27 cellular contexts compared by ENCODE assay signal in the genomic region with DNA sequence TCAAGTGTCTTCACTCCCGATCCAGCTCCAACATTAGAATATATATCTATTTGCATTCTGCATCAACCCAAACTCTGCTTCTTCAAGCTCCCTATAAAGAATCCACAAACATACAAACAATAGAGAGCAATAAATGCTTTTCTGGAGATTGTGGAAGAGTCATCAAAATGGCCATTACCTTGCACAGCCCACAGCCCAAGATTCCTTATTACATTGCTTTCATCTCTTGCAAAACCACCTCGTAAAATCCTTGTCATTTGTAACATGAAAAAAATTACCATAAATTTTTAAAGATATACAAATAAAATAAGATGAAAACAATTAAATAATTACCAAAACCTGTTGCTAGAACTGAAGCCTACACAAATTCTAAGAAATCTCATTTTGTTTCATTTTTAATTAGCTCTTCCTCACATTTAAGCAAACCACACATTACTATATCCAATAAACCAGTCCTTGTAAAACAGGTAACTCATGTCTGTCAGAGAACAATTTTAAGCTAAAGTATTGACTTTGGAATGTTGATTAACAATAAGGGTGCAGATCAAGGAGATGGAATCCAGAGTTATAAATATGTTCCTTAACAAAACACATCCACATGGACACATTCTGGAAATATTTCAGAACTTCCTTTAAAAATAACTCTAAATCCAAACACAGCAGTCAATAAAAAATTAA. TPM values are rescaled to one million over a fixed set of nuclear protein-coding genes. Genes with fewer than 3 reads are reported as not detected.
DNase-seq lines count a peak whose midpoint lies in the region; ATAC-seq, FAIRE-seq and TF ChIP-seq lines count a peak whose summit lies in the region.
"Had no signal": no experiment of that assay in that cellular context is flagged by ENCODE, and none has a peak within 500 bp of the region (broad histone marks: within the 10 kb centered on the region; RNA-seq: fewer than 3 reads in every experiment).

No MANE protein-coding gene starts in this region.

- H3K36me3 ChIP-seq in OCI-LY1 (ENCODE audit: insufficient read depth, low read length) (no peaks in the 10 kb centered on the region), keratinocyte (ENCODE audit: control insufficient read depth in 2 of 2, extremely low read depth in 1 of 2, insufficient read depth in 2 of 2, low read length in 2 of 2) (no peaks in the 10 kb centered on the region), GM23248 (ENCODE audit: low read depth) (no peaks in the 10 kb centered on the region), sigmoid colon (no peaks in the 10 kb centered on the region), prostate gland (no peaks in the 10 kb centered on the region)
- H3K36me3 ChIP-seq: BLaER1 treated with 17β-estradiol and CSF1 and Interleukin-3, amounts not matched to agents 10 nM and 100 nM had no signal

- H3K4me3 Mint-ChIP-seq in Calu3 (ENCODE audit: low read depth, unreplicated experiment) = no peak overlapping the region
- H3K4me3 Mint-ChIP-seq: CD4-positive, alpha-beta memory T cell; IgD-negative memory B cell had no signal

- H3K9me3 Mint-ChIP-seq in Calu3 (ENCODE audit: low read depth, unreplicated experiment) = no peaks in the 10 kb centered on the region
- H3K9me3 Mint-ChIP-seq: CD4-positive, alpha-beta memory T cell; IgD-negative memory B cell had no signal

- no peak overlapping the region for H3K9ac ChIP-seq in OCI-LY1 (ENCODE audit: low read length)
- no peak overlapping the region for H3K9ac ChIP-seq in keratinocyte (ENCODE audit: control insufficient read depth, extremely low read depth, insufficient read depth, low read length)
- no peak overlapping the region for H3K9ac ChIP-seq in GM23248
- H3K9ac ChIP-seq: BLaER1 treated with 17β-estradiol and CSF1 and Interleukin-3, amounts not matched to agents 10 nM and 100 nM had no signal

- 43 to 44% methylated on average over 2 of the region's 2 CpGs for WGBS in GM23248 (ENCODE audit: low coverage in 1 of 2, low lambda C conversion rate in 2 of 2, missing lambda C conversion rate in 2 of 2), 2 experiments
- WGBS in sigmoid colon, 2 donors = 83 to 84% methylated on average over 2 of the region's 2 CpGs
- 55% methylated on average over 2 of the region's 2 CpGs for WGBS in prostate gland

- TSS peak; percentile 82 for BruUV-seq in Calu3 (replicated peaks; lab: Mats Ljungman, UMichigan)

- dilution Hi-C loops in keratinocyte (cut with MboI; ENCODE audit: extremely low pct_ligation_motif_present, low sequenced_read_pairs) = no loop called here

- peaks cover 25% of the 10 kb centered on the region for H3K4me1 Mint-ChIP-seq in Calu3 (ENCODE audit: low read depth, unreplicated experiment)
- H3K4me1 Mint-ChIP-seq: CD4-positive, alpha-beta memory T cell had no signal

- in situ Hi-C loops in GM23248 (cut with MboI) = no loop called here

- H3K4me1 ChIP-seq in OCI-LY1 (ENCODE audit: insufficient read depth, low read length, severe bottlenecking) (peaks cover 20% of the 10 kb centered on the region), keratinocyte (ENCODE audit: control insufficient read depth, extremely low read depth, insufficient read depth, low read length) (peaks cover 12% of the 10 kb centered on the region), GM23248 (ENCODE audit: insufficient read depth) (no peaks in the 10 kb centered on the region), sigmoid colon (peaks cover 0 to 11% (median 4%) of the 10 kb centered on the region in 4 donors), prostate gland (replicated peaks) (no peaks in the 10 kb centered on the region)
- H3K4me1 ChIP-seq: Caco-2 had no signal

- no peak for DNase-seq in Calu3
- no peak for DNase-seq in keratinocyte (ENCODE audit: low read depth, low spot score)
- no peak for DNase-seq in GM23248
- DNase-seq in sigmoid colon = no peak
- DNase-seq in prostate gland (ENCODE audit: low spot score) = no peak
- DNase-seq: 8988T; CD4-positive, alpha-beta memory T cell; DMS153; Karpas-422; NCI-H1092 treated with DMSO at 0.1 percent for 48 hours; NCI-H1436 treated with DMSO at 0.1 percent for 48 hours; NCI-H1930; NCI-H2227 treated with DMSO at 0.1 percent for 48 hours; NCI-H510A treated with DMSO at 0.1 percent for 48 hours; NCI-H774; SHP77 had no signal

- H3K9me2 ChIP-seq in OCI-LY1 (ENCODE audit: low read depth, low read length) = no peaks in the 10 kb centered on the region
- no peaks in the 10 kb centered on the region for H3K9me2 ChIP-seq in GM23248 (ENCODE audit: insufficient read depth)

- no peak overlapping the region for H2AFZ ChIP-seq in OCI-LY1 (ENCODE audit: low read length)
- no peak overlapping the region for H2AFZ ChIP-seq in keratinocyte (ENCODE audit: control insufficient read depth, low read length)
- H2AFZ ChIP-seq in GM23248 = no peak overlapping the region

- intact Hi-C loops in Calu3 (cut with micrococcal nuclease; ENCODE audit: unreplicated experiment) = no loop called here
- intact Hi-C loops in sigmoid colon (cut with DNase I) = no loop called here
- intact Hi-C loops in prostate gland (cut with DNase I) = no loop called here

- H3K9me1 ChIP-seq in keratinocyte (ENCODE audit: control insufficient read depth, extremely low read depth, insufficient read depth, low read length) = no peaks in the 10 kb centered on the region

- H3K27ac Mint-ChIP-seq in Calu3 (ENCODE audit: unreplicated experiment) = peak overlapping the region; percentile 87
- H3K27ac Mint-ChIP-seq: CD4-positive, alpha-beta memory T cell had no signal

- peak overlapping the region; percentile 82 for H3K27ac ChIP-seq in OCI-LY1 (ENCODE audit: low read depth, low read length, poor library complexity, severe bottlenecking)
- peak overlapping the region; percentile 43 for H3K27ac ChIP-seq in keratinocyte (ENCODE audit: control insufficient read depth, insufficient read depth, low read length)
- no peak overlapping the region for H3K27ac ChIP-seq in GM23248
- no peak overlapping the region for H3K27ac ChIP-seq in sigmoid colon
- no peak overlapping the region for H3K27ac ChIP-seq in prostate gland

- H3K4me3 ChIP-seq in OCI-LY1 (ENCODE audit: low read depth, low read length, poor library complexity, severe bottlenecking) (no peak overlapping the region), keratinocyte (ENCODE audit: control insufficient read depth in 2 of 3, extremely low read depth in 1 of 3, insufficient read depth in 2 of 3, low read depth in 1 of 3, low read length in 3 of 3) (no peak overlapping the region), GM23248 (no peak overlapping the region), sigmoid colon (no peak overlapping the region), prostate gland (no peak overlapping the region)
- H3K4me3 ChIP-seq: BLaER1 treated with 17β-estradiol and CSF1 and Interleukin-3, amounts not matched to agents 10 nM and 100 nM had no signal

- H3K79me2 ChIP-seq in OCI-LY1 (ENCODE audit: insufficient read depth, low read length) = no peaks in the 10 kb centered on the region
- no peaks in the 10 kb centered on the region for H3K79me2 ChIP-seq in keratinocyte (ENCODE audit: control insufficient read depth, insufficient read depth, low read length)
- H3K79me2 ChIP-seq in GM23248 (ENCODE audit: insufficient read depth) = no peaks in the 10 kb centered on the region

- no peak for TF ChIP-seq POLR2A in sigmoid colon (IDR thresholded peaks at IDR 0.05)
- TF ChIP-seq POLR2A in prostate gland (IDR thresholded peaks at IDR 0.05) = no peak

- no peak for ATAC-seq in HG02885 (IDR thresholded peaks at IDR 0.05; ENCODE audit: poor library complexity, unreplicated experiment)

- no peak for TF ChIP-seq CTCF in Calu3 (IDR thresholded peaks at IDR 0.05; ENCODE audit: unreplicated experiment)
- no peak for TF ChIP-seq CTCF in OCI-LY1 (IDR thresholded peaks at IDR 0.05; ENCODE audit: low read length)
- no peak for TF ChIP-seq CTCF in keratinocyte (optimal IDR thresholded peaks at IDR 0.05 in 1 of 3, IDR thresholded peaks at IDR 0.05 in 1 of 3, conservative IDR thresholded peaks at IDR 0.05 in 1 of 3; ENCODE audit: extremely low read depth in 1 of 3, insufficient read depth in 2 of 3, low read length in 3 of 3)
- TF ChIP-seq CTCF in sigmoid colon (IDR thresholded peaks at IDR 0.05) = no peak
- TF ChIP-seq CTCF in prostate gland (IDR thresholded peaks at IDR 0.05) = no peak

- H3K9me3 ChIP-seq in OCI-LY1 (ENCODE audit: low read length) = no peaks in the 10 kb centered on the region
- H3K9me3 ChIP-seq in keratinocyte (ENCODE audit: control insufficient read depth, low read depth, low read length) = no peaks in the 10 kb centered on the region
- H3K9me3 ChIP-seq in GM23248 (ENCODE audit: low read depth) = no peaks in the 10 kb centered on the region
- H3K9me3 ChIP-seq in sigmoid colon = no peaks in the 10 kb centered on the region
- H3K9me3 ChIP-seq in prostate gland = no peaks in the 10 kb centered on the region
- H3K9me3 ChIP-seq: BLaER1 treated with 17β-estradiol and CSF1 and Interleukin-3, amounts not matched to agents 10 nM and 100 nM; Caco-2 had no signal

- peak; percentile 31 for FAIRE-seq in endometrium (lab: Jason Lieb, UNC)
- FAIRE-seq in keratinocyte (lab: Jason Lieb, UNC) = no peak
- FAIRE-seq: GM12891, H1 had no signal

- H3K27me3 ChIP-seq in OCI-LY1 (ENCODE audit: insufficient read depth, low read length) (no peaks in the 10 kb centered on the region), keratinocyte (ENCODE audit: control insufficient read depth, extremely low read depth, insufficient read depth, low read length) (no peaks in the 10 kb centered on the region), GM23248 (replicated peaks; ENCODE audit: insufficient read depth) (no peaks in the 10 kb centered on the region), sigmoid colon (no peaks in the 10 kb centered on the region), prostate gland (replicated peaks; ENCODE audit: insufficient read depth) (no peaks in the 10 kb centered on the region)
- H3K27me3 ChIP-seq: BLaER1 treated with 17β-estradiol and CSF1 and Interleukin-3, amounts not matched to agents 10 nM and 100 nM had no signal

- no peaks in the 10 kb centered on the region for H3K27me3 Mint-ChIP-seq in Calu3 (ENCODE audit: unreplicated experiment)
- H3K27me3 Mint-ChIP-seq: CD4-positive, alpha-beta memory T cell; IgD-negative memory B cell had no signal

- no peaks in the 10 kb centered on the region for H3K36me3 Mint-ChIP-seq in Calu3 (ENCODE audit: insufficient read depth, unreplicated experiment)
- H3K36me3 Mint-ChIP-seq: IgD-negative memory B cell had no signal

- no peak for TF ChIP-seq EP300 in sigmoid colon (IDR thresholded peaks at IDR 0.05)

- CTCF ChIA-PET in Calu3 (lab: Charles Lee) = interaction anchor here (1.1 kb wide), 1 partner anchor 9 kb away, joined by 3 read pairs; no protein-coding TSS in a partner anchor

- no peak overlapping the region for H3K4me2 ChIP-seq in OCI-LY1 (ENCODE audit: low read length)
- H3K4me2 ChIP-seq in keratinocyte (ENCODE audit: control insufficient read depth, extremely low read depth, insufficient read depth, low read depth, low read length) = peak overlapping the region; percentile 50
- no peak overlapping the region for H3K4me2 ChIP-seq in GM23248 (ENCODE audit: unreplicated experiment)

- no peaks in the 10 kb centered on the region for H3F3A ChIP-seq in OCI-LY1 (ENCODE audit: insufficient read depth, low read length)
- no peaks in the 10 kb centered on the region for H3F3A ChIP-seq in GM23248 (ENCODE audit: insufficient read depth)

- no peaks in the 10 kb centered on the region for H4K20me1 ChIP-seq in OCI-LY1 (ENCODE audit: insufficient read depth, low read length)
- no peaks in the 10 kb centered on the region for H4K20me1 ChIP-seq in keratinocyte (ENCODE audit: control insufficient read depth, extremely low read depth, insufficient read depth, low read length)
- H4K20me1 ChIP-seq in GM23248 (ENCODE audit: insufficient read depth) = no peaks in the 10 kb centered on the region
- H4K20me1 ChIP-seq: BLaER1 treated with 17β-estradiol and CSF1 and Interleukin-3, amounts not matched to agents 10 nM and 100 nM had no signal

RNA-seq across cellular contexts. Expression of gene SPINK9, which starts 7.2 kb away (rescaled TPM):
- total RNA-seq in Calu3 (2022) = not detected in 2 replicates
- polyA plus RNA-seq in keratinocyte = not detected in 3 replicates
- not detected for polyA plus RNA-seq in keratinocyte (2011; ENCODE audit: low read depth)
- 0.19 TPM in 1 of 2 replicates, not detected in the other for polyA plus RNA-seq in keratinocyte (2011; cell fraction: cytosol; rRNA removed)
- polyA plus RNA-seq in keratinocyte (2011; cell fraction: nucleus; rRNA removed) = not detected in 2 replicates
- not detected in 2 replicates for polyA plus RNA-seq in keratinocyte (2012; ENCODE audit: low replicate concordance)
- polyA minus RNA-seq in keratinocyte = not detected in 3 replicates
- polyA minus RNA-seq in keratinocyte (2011; cell fraction: cytosol; rRNA and poly(A)+ RNA removed) = not detected
- not detected in 2 replicates for polyA minus RNA-seq in keratinocyte (2011; cell fraction: nucleus; rRNA and poly(A)+ RNA removed)
- not detected in 2 replicates for total RNA-seq in GM23248 (2014; rRNA removed; shearing (Covaris generic))
- polyA plus RNA-seq in GM23248 (2016; fragmentation: Nextera tagmentation; extraction: Ambion mirVana) = not detected in 2 replicates
- total RNA-seq in sigmoid colon = not detected
- polyA plus RNA-seq in sigmoid colon = not detected
- not detected for total RNA-seq in prostate gland
- total RNA-seq: Caco-2; CD4-positive, alpha-beta memory T cell; G401; H1; OCI-LY7; RPMI7951 had no signal
- polyA plus RNA-seq: CD4-positive, alpha-beta memory T cell; H1; IgD-negative memory B cell had no signal

RNA-seq across cellular contexts. Expression of gene SPINK7, which starts 30.3 kb away (rescaled TPM):
- not detected in 2 replicates for total RNA-seq in Calu3 (2022)
- polyA plus RNA-seq in keratinocyte = 0.87 to 19.5 TPM (median 0.93 TPM) in 3 replicates
- 0.42 TPM for polyA plus RNA-seq in keratinocyte (2011; ENCODE audit: low read depth)
- polyA plus RNA-seq in keratinocyte (2011; cell fraction: cytosol; rRNA removed) = 0.31 and 2.2 TPM in 2 replicates
- 0.37 and 1.8 TPM in 2 replicates for polyA plus RNA-seq in keratinocyte (2011; cell fraction: nucleus; rRNA removed)
- 0.57 and 15.7 TPM in 2 replicates for polyA plus RNA-seq in keratinocyte (2012; ENCODE audit: low replicate concordance)
- polyA minus RNA-seq in keratinocyte = 6.2 TPM in 1 of 3 replicates, not detected in the others
- polyA minus RNA-seq in keratinocyte (2011; cell fraction: cytosol; rRNA and poly(A)+ RNA removed) = not detected
- not detected in 2 replicates for polyA minus RNA-seq in keratinocyte (2011; cell fraction: nucleus; rRNA and poly(A)+ RNA removed)
- total RNA-seq in GM23248 (2014; rRNA removed; shearing (Covaris generic)) = not detected in 2 replicates
- polyA plus RNA-seq in GM23248 (2016; fragmentation: Nextera tagmentation; extraction: Ambion mirVana) = not detected in 2 replicates
- total RNA-seq in sigmoid colon = not detected
- polyA plus RNA-seq in sigmoid colon = under 1 TPM in 1 of 3 donors, not detected in 2; 0.42 TPM
- not detected for total RNA-seq in prostate gland
- total RNA-seq: Caco-2; CD4-positive, alpha-beta memory T cell; G401; H1; OCI-LY7; RPMI7951 had no signal
- polyA plus RNA-seq: CD4-positive, alpha-beta memory T cell; H1; IgD-negative memory B cell had no signal

RNA-seq across cellular contexts. Expression of gene FBXO38, which starts 41.2 kb away (rescaled TPM):
- 53.1 and 59.2 TPM in 2 replicates for total RNA-seq in Calu3 (2022)
- 15.8 to 30.4 TPM (median 26.8 TPM) in 3 replicates for polyA plus RNA-seq in keratinocyte
- polyA plus RNA-seq in keratinocyte (2011; ENCODE audit: low read depth) = 45.5 TPM
- polyA plus RNA-seq in keratinocyte (2011; cell fraction: cytosol; rRNA removed) = 12.9 and 25.9 TPM in 2 replicates
- 69.2 and 73.7 TPM in 2 replicates for polyA plus RNA-seq in keratinocyte (2011; cell fraction: nucleus; rRNA removed)
- polyA plus RNA-seq in keratinocyte (2012; ENCODE audit: low replicate concordance) = 13.4 and 20.4 TPM in 2 replicates
- polyA minus RNA-seq in keratinocyte = 9.5 to 86.7 TPM (median 84.0 TPM) in 3 replicates
- polyA minus RNA-seq in keratinocyte (2011; cell fraction: cytosol; rRNA and poly(A)+ RNA removed) = 27.6 TPM
- polyA minus RNA-seq in keratinocyte (2011; cell fraction: nucleus; rRNA and poly(A)+ RNA removed) = 78.3 and 159 TPM in 2 replicates
- 42.9 and 55.3 TPM in 2 replicates for total RNA-seq in GM23248 (2014; rRNA removed; shearing (Covaris generic))
- polyA plus RNA-seq in GM23248 (2016; fragmentation: Nextera tagmentation; extraction: Ambion mirVana) = 16.7 and 17.1 TPM in 2 replicates
- total RNA-seq in sigmoid colon = 10 to 100 TPM; 46.0 to 59.6 (median 53.5) TPM
- 10 to 100 TPM; 11.4 to 17.4 (median 12.7) TPM for polyA plus RNA-seq in sigmoid colon
- total RNA-seq in prostate gland = 10 to 100 TPM; 47.1 to 53.2 TPM

Comparison
In these comparisons a context has a peak if more than half of its experiments do, and no peak if none do; other contexts are left out.
1. H3K27ac ChIP-seq: peak in OCI-LY1 (single experiment) and keratinocyte (single experiment); none in GM23248 (single experiment), sigmoid colon (0 of 4) and prostate gland (0 of 2).